In the genomic region with DNA sequence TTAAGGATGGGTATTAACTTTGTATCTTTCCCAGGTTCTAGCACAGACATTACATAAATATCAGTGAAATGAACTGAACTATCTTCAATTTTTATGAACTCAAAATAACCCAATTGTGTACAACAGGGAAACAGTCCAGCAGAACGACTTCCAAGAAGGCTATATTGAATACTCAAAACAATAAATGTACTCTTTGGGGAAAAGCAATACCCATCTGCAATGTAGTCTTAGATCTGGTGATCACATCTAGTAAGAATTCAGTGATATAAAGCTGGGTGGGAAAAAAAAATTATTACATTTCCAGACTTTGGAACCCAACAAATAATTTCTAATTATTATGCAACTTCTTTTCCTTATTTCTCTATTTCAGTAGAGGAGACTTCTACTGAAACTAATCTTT, we compare ENCODE assay signal across 10 cellular contexts.
"Had no signal": no experiment of that assay in that cellular context is flagged by ENCODE, and none has a peak within 500 bp of the region (broad histone marks: within the 10 kb centered on the region; RNA-seq: fewer than 3 reads in every experiment).

No MANE protein-coding gene starts in this region.

- DNase-seq: GM23248, GOT3, H7, HFFc6, KBM-7 had no signal

- H3K4me1 ChIP-seq: HAP-1 had no signal

- H3K9me3 Mint-ChIP-seq: HFFc6 had no signal

- H3K36me3 ChIP-seq: HAP-1 had no signal

- ATAC-seq: HCT116, HepG2 had no signal

- H3K27me3 Mint-ChIP-seq: IgD-negative memory B cell had no signal

- H3K4me3 ChIP-seq: GM23248, HAP-1 had no signal

- H3K27ac ChIP-seq: GM23248, HL-60 had no signal

- H2AFZ ChIP-seq: GM23248 had no signal

- H3K36me3 Mint-ChIP-seq: IgD-negative memory B cell had no signal

- H3K4me3 Mint-ChIP-seq: HFFc6, IgD-negative memory B cell had no signal

- H3K27ac Mint-ChIP-seq: HFFc6, IgD-negative memory B cell had no signal

- H3K9ac ChIP-seq: GM23248 had no signal

- H3K4me1 Mint-ChIP-seq: IgD-negative memory B cell had no signal

- H3K9me3 ChIP-seq: HAP-1 had no signal
